ENCODE assay signal across 8 cellular contexts in genomic region chr9:95135756-95136155, GRCh38.
"Had no signal": no experiment of that assay in that cellular context is flagged by ENCODE, and none has a peak within 500 bp of the region (broad histone marks: within the 10 kb centered on the region; RNA-seq: fewer than 3 reads in every experiment).

No MANE protein-coding gene starts in this region.

- DNase-seq: GDM1, GF-D8 had no signal

- H3K4me3 ChIP-seq: GM12878 had no signal

- ATAC-seq: GM12878 had no signal

- FAIRE-seq: G401.6, GM12878, GM12891, GM12892, GM18507, GM19239 had no signal
